In genomic region chr19:14772467-14772866, GRCh38 we compare ENCODE assay signal across 19 cellular contexts.
"Had no signal": no experiment of that assay in that cellular context is flagged by ENCODE, and none has a peak within 500 bp of the region (broad histone marks: within the 10 kb centered on the region; RNA-seq: fewer than 3 reads in every experiment).

No MANE protein-coding gene starts in this region.

- H3K9me3 Mint-ChIP-seq: immature natural killer cell; natural killer cell; stimulated activated memory B cell treated with anti-CD40 and anti-IgM and Interleukin-4, amounts not matched to agents 10 μg/mL and 1 μg/mL and 100 μg/mL, for 72 hours had no signal

- H3K27me3 ChIP-seq: right atrium auricular region, vagina had no signal

- H3K4me1 ChIP-seq: lower lobe of right lung, prostate gland, right atrium auricular region, vagina had no signal

- ATAC-seq: left ventricle myocardium superior; lower lobe of right lung; natural killer cell; sciatic nerve; stimulated activated memory B cell treated with anti-CD40 and anti-IgM and Interleukin-4, amounts not matched to agents 10 μg/mL and 1 μg/mL and 100 μg/mL, for 72 hours; stimulated activated naive CD8-positive, alpha-beta T cell treated with anti-CD3 and anti-CD28 coated beads, Interleukin-15, Interleukin-2, amounts not matched to agents 100 U/mL and 50 U/mL, for 24 hours had no signal

- H3K4me3 Mint-ChIP-seq: immature natural killer cell; natural killer cell; stimulated activated memory B cell treated with anti-CD40 and anti-IgM and Interleukin-4, amounts not matched to agents 10 μg/mL and 1 μg/mL and 100 μg/mL, for 72 hours had no signal

- H3K27ac ChIP-seq: dorsolateral prefrontal cortex, lower lobe of right lung, neutrophil, prostate gland, right atrium auricular region, transverse colon, vagina had no signal

- DNase-seq: dorsolateral prefrontal cortex; effector CD4-positive, alpha-beta T cell; hypothalamus; immature natural killer cell; left ventricle myocardium superior; natural killer cell; stimulated activated CD4-positive, alpha-beta T cell treated with anti-CD3 and anti-CD28 coated beads, Interleukin-12 subunit alpha, Interleukin-12 subunit beta, amount 100 ng/mL, for 4 hours; stimulated activated CD4-positive, alpha-beta T cell treated with anti-CD3 and anti-CD28 coated beads, Interleukin-1b, Interleukin-23, amount 100 ng/mL, for 48 hours; stimulated activated CD4-positive, alpha-beta T cell treated with anti-CD3 and anti-CD28 coated beads, Interleukin-4, amount 100 ng/mL, for 24 hours; stimulated activated naive CD8-positive, alpha-beta T cell treated with anti-CD3 and anti-CD28 coated beads, Interleukin-15, Interleukin-2, amounts not matched to agents 100 U/mL and 50 U/mL, for 24 hours; transverse colon had no signal

- H3K36me3 Mint-ChIP-seq: immature natural killer cell, natural killer cell had no signal

- H3K36me3 ChIP-seq: prostate gland, right atrium auricular region, transverse colon, vagina had no signal

- H3K4me3 ChIP-seq: dorsolateral prefrontal cortex, lower lobe of right lung, prostate gland, right atrium auricular region, smooth muscle cell, transverse colon, vagina had no signal

- H3K9me3 ChIP-seq: lower lobe of right lung, neutrophil, prostate gland, right atrium auricular region, transverse colon, vagina had no signal

- H3K27ac Mint-ChIP-seq: immature natural killer cell; natural killer cell; stimulated activated memory B cell treated with anti-CD40 and anti-IgM and Interleukin-4, amounts not matched to agents 10 μg/mL and 1 μg/mL and 100 μg/mL, for 72 hours had no signal
